8 cellular contexts compared by ENCODE assay signal in genomic region chr10:124791378-124792348, GRCh38. TPM values are rescaled to one million over a fixed set of nuclear protein-coding genes. Genes with fewer than 3 reads are reported as not detected.
DNase-seq lines count a peak whose midpoint lies in the region; ATAC-seq and TF ChIP-seq lines count a peak whose summit lies in the region.

Gene EEF1AKMT2 (minus strand): TSS chr10:124791887. CDS start chr10:124791833, 54 bp downstream.

- peaks cover 43% of the 10 kb centered on the region for H3K36me3 Mint-ChIP-seq in effector memory CD8-positive, alpha-beta T cell (ENCODE audit: insufficient read depth)

- CTCF ChIA-PET in activated CD8-positive, alpha-beta memory T cell treated with anti-CD3 and anti-CD28 coated beads for 36 hours (lab: Charles Lee): interaction anchor here (2.0 kb wide), 1 partner anchor 10 kb away, joined by 5 read pairs; the partner anchor contains the start of gene ABRAXAS2

- peak within 1 kb of the TSS; percentile 16 for H4K8ac ChIP-seq in mesendoderm (ENCODE audit: low read depth, low read length)

- peak within 1 kb of the TSS; percentile 96 to 99 for H3K4me3 Mint-ChIP-seq in effector memory CD8-positive, alpha-beta T cell

- no CpG with 5 or more reads among the region's 90 CpGs for WGBS in mesendoderm (ENCODE audit: extremely low coverage, insufficient coverage, low lambda C conversion rate)

- peak within 1 kb of the TSS; percentile 81 for H3K18ac ChIP-seq in mesendoderm (ENCODE audit: low read length)

- H2BK120ac ChIP-seq in mesendoderm (ENCODE audit: low read depth, low read length): no peak within 1 kb of the TSS

- H3K4me1 Mint-ChIP-seq in effector memory CD8-positive, alpha-beta T cell (ENCODE audit: low read depth in 2 of 2): peaks cover 15 to 18% of the 10 kb centered on the region in 2 donors

- peaks cover 6% of the 10 kb centered on the region for H3K36me3 ChIP-seq in mesendoderm (ENCODE audit: control insufficient read depth, insufficient read depth, low read length)

- H3K56ac ChIP-seq in mesendoderm (ENCODE audit: low read length): peak within 1 kb of the TSS; percentile 97

- ATAC-seq in GM19463 (IDR thresholded peaks at IDR 0.05; ENCODE audit: unreplicated experiment): peak; percentile 90
- peak; percentile 94 for ATAC-seq in effector memory CD8-positive, alpha-beta T cell (replicated peaks)

- H4K5ac ChIP-seq in mesendoderm (ENCODE audit: low read length): no peak within 1 kb of the TSS

- no peak within 1 kb of the TSS for H2AK5ac ChIP-seq in mesendoderm (ENCODE audit: low read length)

- peak within 1 kb of the TSS; percentile 92 for H3K4ac ChIP-seq in mesendoderm (ENCODE audit: low read depth, low read length)

- H2BK5ac ChIP-seq in mesendoderm (ENCODE audit: low read length): peak within 1 kb of the TSS; percentile 52

- H3K4me3 ChIP-seq in HL-60 (replicated peaks; ENCODE audit: insufficient read depth, low read length) (peak within 1 kb of the TSS; percentile 76), mesendoderm (ENCODE audit: low read length) (peak within 1 kb of the TSS; percentile 45)

- DNase-seq in COLO668 (lab: John Stamatoyannopoulos, UW; ENCODE audit: unreplicated experiment) (peak; percentile 82), HL-60 (ENCODE audit: low read depth in 1 of 2, low spot score in 1 of 2) (peak; percentile 78 to 84), NOMO-1 (lab: John Stamatoyannopoulos, UW; ENCODE audit: unreplicated experiment in 2 of 2) (peak; percentile 75 to 85), mesendoderm (peak; percentile 95)
- DNase-seq in effector memory CD8-positive, alpha-beta T cell: peak; percentile 69 to 81 (median 79)
- peak; percentile 57 for DNase-seq in stimulated activated CD8-positive, alpha-beta memory T cell treated with anti-CD3 and anti-CD28 coated beads, Interleukin-15, amount 100 ng/mL, for 1 hour (ENCODE audit: low read depth)

- no peaks in the 10 kb centered on the region for H3K27me3 Mint-ChIP-seq in effector memory CD8-positive, alpha-beta T cell

- H3K4me2 ChIP-seq in mesendoderm (ENCODE audit: low read length): peak within 1 kb of the TSS; percentile 70

- peak within 1 kb of the TSS; percentile 97 to 99 for H3K27ac Mint-ChIP-seq in effector memory CD8-positive, alpha-beta T cell

- H3K27ac ChIP-seq in HL-60 (replicated peaks) (peak within 1 kb of the TSS; percentile 92), mesendoderm (ENCODE audit: low read depth, low read length) (peak within 1 kb of the TSS; percentile 88)

- no peaks in the 10 kb centered on the region for H3K9me3 Mint-ChIP-seq in effector memory CD8-positive, alpha-beta T cell

- H3K23ac ChIP-seq in mesendoderm (ENCODE audit: low read length): peak within 1 kb of the TSS; percentile 17

- POLR2A ChIA-PET in activated CD8-positive, alpha-beta memory T cell treated with anti-CD3 and anti-CD28 coated beads for 36 hours (lab: Charles Lee): interaction anchor here (1.0 to 1.5 kb wide), 3 partner anchors 10 to 126 kb away, joined by 3 to 13 read pairs (median 3); partner anchors contain the start of gene ABRAXAS2

- H3K4me1 ChIP-seq in mesendoderm (ENCODE audit: control insufficient read depth, low read depth, low read length): no peaks in the 10 kb centered on the region

- H2BK15ac ChIP-seq in mesendoderm (replicated peaks; ENCODE audit: low read depth): no peak within 1 kb of the TSS

- H3K27me3 ChIP-seq in HL-60 (ENCODE audit: insufficient read depth, poor library complexity, severe bottlenecking) (no peaks in the 10 kb centered on the region), mesendoderm (ENCODE audit: insufficient read depth, low read length, poor library complexity) (no peaks in the 10 kb centered on the region)

- peaks cover 7% of the 10 kb centered on the region for H3K79me2 ChIP-seq in mesendoderm (ENCODE audit: control insufficient read depth, insufficient read depth, low read length)

- peaks cover 4% of the 10 kb centered on the region for H3K79me1 ChIP-seq in mesendoderm (ENCODE audit: low read length)

- TF ChIP-seq CTCF in HL-60 (IDR thresholded peaks at IDR 0.05; ENCODE audit: insufficient read depth, low read length): no peak

- H3K9ac ChIP-seq in mesendoderm (ENCODE audit: low read length): peak within 1 kb of the TSS; percentile 93

RNA-seq across cellular contexts. Expression of gene EEF1AKMT2, which starts in this region (rescaled TPM):
- 10 to 100 TPM; 18.7 to 19.1 TPM for total RNA-seq in activated CD8-positive, alpha-beta memory T cell treated with anti-CD3 and anti-CD28 coated beads for 36 hours
- polyA plus RNA-seq in mesendoderm (2013, experiment 1 of 2): 16.3 TPM
- 15.8 TPM for polyA plus RNA-seq in mesendoderm (2013, experiment 2 of 2)

Comparison
In these comparisons a context has a peak if more than half of its experiments do, and no peak if none do; other contexts are left out.
1. Peak in every context shown above with its lines: DNase-seq, ATAC-seq, H3K4me3 ChIP-seq and H3K27ac ChIP-seq.